Comparison of ENCODE assay signal across 14 cellular contexts in the genomic region with DNA sequence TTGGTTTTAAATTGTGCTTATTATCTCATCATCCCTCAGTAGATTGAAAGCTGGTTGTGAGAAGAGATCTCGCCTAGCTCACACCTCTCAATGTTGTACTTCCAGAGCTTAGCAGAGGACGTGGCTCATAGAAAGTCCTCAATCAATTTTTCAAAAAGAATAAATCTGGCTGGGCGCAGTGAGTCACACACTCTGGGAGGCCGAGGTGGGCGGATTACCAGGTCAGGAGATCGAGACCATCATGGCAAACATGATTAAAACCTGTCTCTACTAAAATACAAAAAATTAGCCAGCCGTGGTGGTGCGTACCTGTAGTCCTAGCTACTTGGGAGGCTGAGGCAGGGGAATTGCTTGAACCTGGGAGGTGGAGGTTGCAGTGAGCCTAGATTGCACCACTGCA. TPM values are rescaled to one million over a fixed set of nuclear protein-coding genes. Genes with fewer than 3 reads are reported as not detected.
DNase-seq lines count a peak whose midpoint lies in the region; ATAC-seq and TF ChIP-seq lines count a peak whose summit lies in the region.
"Had no signal": no experiment of that assay in that cellular context is flagged by ENCODE, and none has a peak within 500 bp of the region (broad histone marks: within the 10 kb centered on the region; RNA-seq: fewer than 3 reads in every experiment).

No MANE protein-coding gene starts in this region.

- H3K4me3 Mint-ChIP-seq in activated CD8-positive, alpha-beta T cell treated with anti-CD3 and anti-CD28 coated beads for 36 hours = no peak overlapping the region
- no peak overlapping the region for H3K4me3 Mint-ChIP-seq in activated CD8-positive, alpha-beta T cell treated with anti-CD3 and anti-CD28 coated beads, Interleukin-2, amount 10 ng/mL, durations not matched to agents 7 days and 5 days
- peak overlapping the region in 2 of 10 donors; percentile 20 to 30 for H3K4me3 Mint-ChIP-seq in naive thymus-derived CD8-positive, alpha-beta T cell

- TF ChIP-seq CTCF in activated CD8-positive, alpha-beta T cell treated with anti-CD3 and anti-CD28 coated beads for 36 hours (IDR thresholded peaks at IDR 0.05) = no peak

- H3K27ac ChIP-seq in neuronal stem cell (replicated peaks; ENCODE audit: low read length) (no peak overlapping the region), caudate nucleus (ENCODE audit: low read depth, low read length) (no peak overlapping the region)

- no peak overlapping the region for H4K91ac ChIP-seq in neuronal stem cell (ENCODE audit: low read depth, low read length, poor library complexity)

- H3K36me3 Mint-ChIP-seq in activated CD8-positive, alpha-beta T cell treated with anti-CD3 and anti-CD28 coated beads for 36 hours (ENCODE audit: low read depth) = peaks cover 9% of the 10 kb centered on the region
- peaks cover 8% of the 10 kb centered on the region for H3K36me3 Mint-ChIP-seq in activated CD8-positive, alpha-beta T cell treated with anti-CD3 and anti-CD28 coated beads, Interleukin-2, amount 10 ng/mL, durations not matched to agents 7 days and 5 days (ENCODE audit: low read depth)
- peaks cover 0 to 4% (median 3%) of the 10 kb centered on the region in 3 donors for H3K36me3 Mint-ChIP-seq in naive thymus-derived CD8-positive, alpha-beta T cell

- H3K36me3 ChIP-seq in neuronal stem cell (replicated peaks in 1 of 2; ENCODE audit: control insufficient read depth in 2 of 2, insufficient read depth in 2 of 2, low read length in 2 of 2) = no peaks in the 10 kb centered on the region
- H3K36me3 ChIP-seq: BE2C had no signal

- H2BK120ac ChIP-seq in neuronal stem cell (ENCODE audit: low read depth, low read length) = no peak overlapping the region

- WGBS in neuronal stem cell (ENCODE audit: extremely low coverage in 2 of 2, insufficient read length in 2 of 2, insufficient replicate concordance in 1 of 2), 2 donors = no CpG with 5 or more reads among the region's 8 CpGs

- no peak overlapping the region for H3K4ac ChIP-seq in neuronal stem cell (ENCODE audit: low read length)

- H3K4me1 ChIP-seq in neuronal stem cell (ENCODE audit: control insufficient read depth in 2 of 2, insufficient read depth in 1 of 2, low read depth in 1 of 2, low read length in 2 of 2) = peaks cover 7 to 18% of the 10 kb centered on the region in 2 donors
- H3K4me1 ChIP-seq: BE2C had no signal

- no peaks in the 10 kb centered on the region for H3K9me3 Mint-ChIP-seq in activated CD8-positive, alpha-beta T cell treated with anti-CD3 and anti-CD28 coated beads for 36 hours
- H3K9me3 Mint-ChIP-seq in activated CD8-positive, alpha-beta T cell treated with anti-CD3 and anti-CD28 coated beads, Interleukin-2, amount 10 ng/mL, durations not matched to agents 7 days and 5 days (ENCODE audit: insufficient read depth) = no peaks in the 10 kb centered on the region
- no peaks in the 10 kb centered on the region for H3K9me3 Mint-ChIP-seq in naive thymus-derived CD8-positive, alpha-beta T cell
- H3K9me3 Mint-ChIP-seq: CD4-positive, CD25-positive, alpha-beta regulatory T cell; H9 had no signal

- H3K9me3 ChIP-seq in neuronal stem cell (replicated peaks in 1 of 2; ENCODE audit: control insufficient read depth in 2 of 2, insufficient read depth in 1 of 2, low read depth in 1 of 2, low read length in 2 of 2) = no peaks in the 10 kb centered on the region
- H3K9me3 ChIP-seq: BE2C, Caco-2 had no signal

- peaks cover 39% of the 10 kb centered on the region for H3K4me1 Mint-ChIP-seq in activated CD8-positive, alpha-beta T cell treated with anti-CD3 and anti-CD28 coated beads for 36 hours (ENCODE audit: low read depth)
- H3K4me1 Mint-ChIP-seq in activated CD8-positive, alpha-beta T cell treated with anti-CD3 and anti-CD28 coated beads, Interleukin-2, amount 10 ng/mL, durations not matched to agents 7 days and 5 days (ENCODE audit: low read depth) = peaks cover 30% of the 10 kb centered on the region
- peaks cover 17 to 49% (median 38%) of the 10 kb centered on the region in 4 donors for H3K4me1 Mint-ChIP-seq in naive thymus-derived CD8-positive, alpha-beta T cell

- H3K9ac ChIP-seq in neuronal stem cell (ENCODE audit: low read depth, low read length, poor library complexity) = no peak overlapping the region

- DNase-seq in activated CD8-positive, alpha-beta T cell treated with anti-CD3 and anti-CD28 coated beads for 36 hours = peak; percentile 58
- DNase-seq in activated CD8-positive, alpha-beta T cell treated with anti-CD3 and anti-CD28 coated beads, Interleukin-2, amount 10 ng/mL, durations not matched to agents 7 days and 5 days = no peak
- peak; percentile 35 for DNase-seq in stimulated activated CD4-positive, alpha-beta T cell treated with anti-CD3 and anti-CD28 coated beads, Interleukin-2, amount 100 ng/mL, for 4 hours (ENCODE audit: low read depth)
- no peak for DNase-seq in stimulated activated CD4-positive, alpha-beta T cell treated with anti-CD3 and anti-CD28 coated beads, Interleukin-12 subunit alpha, Interleukin-12 subunit beta, amount 100 ng/mL, for 4 hours
- DNase-seq in naive thymus-derived CD8-positive, alpha-beta T cell = no peak
- DNase-seq in neuronal stem cell (ENCODE audit: low spot score) (no peak), caudate nucleus (lab: John Stamatoyannopoulos, UW) (no peak)
- DNase-seq: ACHN; BE2C; C1 segment of cervical spinal cord; Caco-2; CD4-positive, CD25-positive, alpha-beta regulatory T cell; H9 had no signal

- peaks cover 3% of the 10 kb centered on the region for H3K79me1 ChIP-seq in neuronal stem cell (ENCODE audit: low read depth, low read length)

- no peaks in the 10 kb centered on the region for H3K27me3 Mint-ChIP-seq in activated CD8-positive, alpha-beta T cell treated with anti-CD3 and anti-CD28 coated beads for 36 hours
- no peaks in the 10 kb centered on the region for H3K27me3 Mint-ChIP-seq in activated CD8-positive, alpha-beta T cell treated with anti-CD3 and anti-CD28 coated beads, Interleukin-2, amount 10 ng/mL, durations not matched to agents 7 days and 5 days (ENCODE audit: low read depth)
- H3K27me3 Mint-ChIP-seq in naive thymus-derived CD8-positive, alpha-beta T cell = no peaks in the 10 kb centered on the region
- H3K27me3 Mint-ChIP-seq: CD4-positive, CD25-positive, alpha-beta regulatory T cell had no signal

- CTCF ChIA-PET in activated CD8-positive, alpha-beta T cell treated with anti-CD3 and anti-CD28 coated beads for 36 hours (lab: Charles Lee) = interaction anchor here (1.2 to 2.3 kb wide), 3 partner anchors 26 to 261 kb away, joined by 3 to 9 read pairs (median 3); no protein-coding TSS in a partner anchor
- CTCF ChIA-PET in activated CD8-positive, alpha-beta T cell treated with anti-CD3 and anti-CD28 coated beads, Interleukin-2, amount 10 ng/mL, durations not matched to agents 7 days and 5 days (lab: Charles Lee) = interaction anchor here (1.1 kb wide), 1 partner anchor 23 kb away, joined by 3 read pairs; a partner anchor contains a TSS

- no peak overlapping the region for H4K8ac ChIP-seq in neuronal stem cell (ENCODE audit: low read depth, low read length)

- no peak overlapping the region for H3K23ac ChIP-seq in neuronal stem cell (ENCODE audit: low read depth, low read length, poor library complexity)

- no peak for ATAC-seq in activated CD8-positive, alpha-beta T cell treated with anti-CD3 and anti-CD28 coated beads for 36 hours
- ATAC-seq in activated CD8-positive, alpha-beta T cell treated with anti-CD3 and anti-CD28 coated beads, Interleukin-2, amount 10 ng/mL, durations not matched to agents 7 days and 5 days = no peak
- no peak for ATAC-seq in naive thymus-derived CD8-positive, alpha-beta T cell

- no peak overlapping the region for H2BK5ac ChIP-seq in neuronal stem cell (ENCODE audit: low read length)

- no peak overlapping the region for H2AK5ac ChIP-seq in neuronal stem cell (ENCODE audit: low read depth, low read length)

- H2BK12ac ChIP-seq in neuronal stem cell (ENCODE audit: low read length) = no peak overlapping the region

- POLR2A ChIA-PET in activated CD8-positive, alpha-beta T cell treated with anti-CD3 and anti-CD28 coated beads for 36 hours (lab: Charles Lee) = interaction anchor here (1.7 kb wide), 1 partner anchor 9 kb away, joined by 4 read pairs; no protein-coding TSS in a partner anchor
- POLR2A ChIA-PET in activated CD8-positive, alpha-beta T cell treated with anti-CD3 and anti-CD28 coated beads, Interleukin-2, amount 10 ng/mL, durations not matched to agents 7 days and 5 days (lab: Charles Lee) = interaction anchor here (1.0 kb wide), 1 partner anchor 20 kb away, joined by 4 read pairs; no protein-coding TSS in a partner anchor
- POLR2A ChIA-PET in naive thymus-derived CD8-positive, alpha-beta T cell (lab: Charles Lee) = interaction anchor here (0.6 to 1.1 kb wide), 3 partner anchors 8 to 59 kb away, joined by 3 read pairs; no protein-coding TSS in a partner anchor

- H2BK15ac ChIP-seq in neuronal stem cell (ENCODE audit: low read length) = no peak overlapping the region

- no peak overlapping the region for H2AFZ ChIP-seq in neuronal stem cell (ENCODE audit: low read length)

- H3K27me3 ChIP-seq in neuronal stem cell (ENCODE audit: control insufficient read depth in 3 of 3, insufficient read depth in 3 of 3, low read depth in 1 of 3, low read length in 3 of 3) = no peaks in the 10 kb centered on the region
- H3K27me3 ChIP-seq: BE2C had no signal

- no peak overlapping the region for H3K18ac ChIP-seq in neuronal stem cell (ENCODE audit: low read length)

- no peak overlapping the region for H3K14ac ChIP-seq in neuronal stem cell (ENCODE audit: low read length)

- no peak overlapping the region for H3K27ac Mint-ChIP-seq in activated CD8-positive, alpha-beta T cell treated with anti-CD3 and anti-CD28 coated beads for 36 hours
- no peak overlapping the region for H3K27ac Mint-ChIP-seq in activated CD8-positive, alpha-beta T cell treated with anti-CD3 and anti-CD28 coated beads, Interleukin-2, amount 10 ng/mL, durations not matched to agents 7 days and 5 days
- H3K27ac Mint-ChIP-seq in naive thymus-derived CD8-positive, alpha-beta T cell = peak overlapping the region in 7 of 10 donors; percentile 6 to 63 (median 43)
- H3K27ac Mint-ChIP-seq: CD4-positive, CD25-positive, alpha-beta regulatory T cell had no signal

- H3K4me2 ChIP-seq in neuronal stem cell (ENCODE audit: insufficient read depth, low read length, poor library complexity, severe bottlenecking) = no peak overlapping the region

- H3K4me3 ChIP-seq in neuronal stem cell (ENCODE audit: low read length in 2 of 2) = no peak overlapping the region

- intact Hi-C loops in activated CD8-positive, alpha-beta T cell treated with anti-CD3 and anti-CD28 coated beads for 36 hours (cut with micrococcal nuclease) = no loop called here

RNA-seq across cellular contexts. Expression of a gene that starts 4.7 kb away (rescaled TPM):
- total RNA-seq in activated CD8-positive, alpha-beta T cell treated with anti-CD3 and anti-CD28 coated beads for 36 hours = 10 to 100 TPM; 53.5 to 55.3 TPM
- total RNA-seq in activated CD8-positive, alpha-beta T cell treated with anti-CD3 and anti-CD28 coated beads, Interleukin-2, amount 10 ng/mL, durations not matched to agents 7 days and 5 days = 100 to 1,000 TPM; 131 TPM
- total RNA-seq in naive thymus-derived CD8-positive, alpha-beta T cell = 1 to 10 TPM; 2.7 to 4.6 TPM
- 1 to 10 TPM; 2.3 to 4.2 (median 3.7) TPM for polyA plus RNA-seq in naive thymus-derived CD8-positive, alpha-beta T cell
- polyA plus RNA-seq in neuronal stem cell (2013, experiment 1 of 2) = 32.1 TPM
- polyA plus RNA-seq in neuronal stem cell (2013, experiment 2 of 2) = 30.3 TPM

RNA-seq across cellular contexts. Expression of a gene that starts 23.5 kb away (rescaled TPM):
- total RNA-seq in activated CD8-positive, alpha-beta T cell treated with anti-CD3 and anti-CD28 coated beads for 36 hours = 10 to 100 TPM; 61.0 to 61.5 TPM
- total RNA-seq in activated CD8-positive, alpha-beta T cell treated with anti-CD3 and anti-CD28 coated beads, Interleukin-2, amount 10 ng/mL, durations not matched to agents 7 days and 5 days = 10 to 100 TPM; 69.2 to 72.4 TPM
- total RNA-seq in naive thymus-derived CD8-positive, alpha-beta T cell = 10 to 100 TPM; 54.7 to 56.8 TPM
- polyA plus RNA-seq in naive thymus-derived CD8-positive, alpha-beta T cell = 1 to 10 TPM; 1.1 to 1.8 (median 1.3) TPM
- 66.8 TPM for polyA plus RNA-seq in neuronal stem cell (2013, experiment 1 of 2)
- polyA plus RNA-seq in neuronal stem cell (2013, experiment 2 of 2) = 67.2 TPM

RNA-seq across cellular contexts. Expression of a gene that starts 50.5 kb away (rescaled TPM):
- total RNA-seq in activated CD8-positive, alpha-beta T cell treated with anti-CD3 and anti-CD28 coated beads for 36 hours = 10 to 100 TPM; 62.1 to 66.9 TPM
- 10 to 100 TPM; 72.0 to 76.1 TPM for total RNA-seq in activated CD8-positive, alpha-beta T cell treated with anti-CD3 and anti-CD28 coated beads, Interleukin-2, amount 10 ng/mL, durations not matched to agents 7 days and 5 days
- 10 to 100 TPM; 66.4 to 68.3 TPM for total RNA-seq in naive thymus-derived CD8-positive, alpha-beta T cell
- polyA plus RNA-seq in naive thymus-derived CD8-positive, alpha-beta T cell = 1 to 10 TPM; 2.3 to 5.2 (median 2.7) TPM
- 57.9 TPM for polyA plus RNA-seq in neuronal stem cell (2013, experiment 1 of 2)
- 59.2 TPM for polyA plus RNA-seq in neuronal stem cell (2013, experiment 2 of 2)

RNA-seq across cellular contexts. Expression of a gene that starts 55.5 kb away (rescaled TPM):
- not detected for total RNA-seq in activated CD8-positive, alpha-beta T cell treated with anti-CD3 and anti-CD28 coated beads for 36 hours
- total RNA-seq in activated CD8-positive, alpha-beta T cell treated with anti-CD3 and anti-CD28 coated beads, Interleukin-2, amount 10 ng/mL, durations not matched to agents 7 days and 5 days = not detected
- under 1 TPM in 1 of 2 experiments, not detected in 1; 0.85 TPM for total RNA-seq in naive thymus-derived CD8-positive, alpha-beta T cell
- polyA plus RNA-seq in naive thymus-derived CD8-positive, alpha-beta T cell = not detected
- not detected for polyA plus RNA-seq in neuronal stem cell (2013, experiment 1 of 2)
- polyA plus RNA-seq in neuronal stem cell (2013, experiment 2 of 2) = not detected
- total RNA-seq: Caco-2; CD4-positive, CD25-positive, alpha-beta regulatory T cell; H1 had no signal
- polyA plus RNA-seq: CD4-positive, CD25-positive, alpha-beta regulatory T cell had no signal

Comparison
In these comparisons a context has a peak if more than half of its experiments do, and no peak if none do; other contexts are left out.
1. DNase-seq: peak in activated CD8-positive, alpha-beta T cell treated with anti-CD3 and anti-CD28 coated beads for 36 hours (single experiment) and stimulated activated CD4-positive, alpha-beta T cell treated with anti-CD3 and anti-CD28 coated beads, Interleukin-2, amount 100 ng/mL, for 4 hours (single experiment); none in activated CD8-positive, alpha-beta T cell treated with anti-CD3 and anti-CD28 coated beads, Interleukin-2, amount 10 ng/mL, durations not matched to agents 7 days and 5 days (single experiment), stimulated activated CD4-positive, alpha-beta T cell treated with anti-CD3 and anti-CD28 coated beads, Interleukin-12 subunit alpha, Interleukin-12 subunit beta, amount 100 ng/mL, for 4 hours (single experiment), naive thymus-derived CD8-positive, alpha-beta T cell (0 of 10), neuronal stem cell (single experiment) and caudate nucleus (0 of 61).
2. H3K27ac Mint-ChIP-seq: peak in naive thymus-derived CD8-positive, alpha-beta T cell (7 of 10); none in activated CD8-positive, alpha-beta T cell treated with anti-CD3 and anti-CD28 coated beads for 36 hours (single experiment) and activated CD8-positive, alpha-beta T cell treated with anti-CD3 and anti-CD28 coated beads, Interleukin-2, amount 10 ng/mL, durations not matched to agents 7 days and 5 days (single experiment).
3. RNA of a gene that starts 4.7 kb away (total RNA-seq): 131 TPM in activated CD8-positive, alpha-beta T cell treated with anti-CD3 and anti-CD28 coated beads, Interleukin-2, amount 10 ng/mL, durations not matched to agents 7 days and 5 days and 53.5 to 55.3 TPM in activated CD8-positive, alpha-beta T cell treated with anti-CD3 and anti-CD28 coated beads for 36 hours; 2.7 to 4.6 TPM in naive thymus-derived CD8-positive, alpha-beta T cell; every median in the first group is over 4 times any median in the second.